In the genomic region with DNA sequence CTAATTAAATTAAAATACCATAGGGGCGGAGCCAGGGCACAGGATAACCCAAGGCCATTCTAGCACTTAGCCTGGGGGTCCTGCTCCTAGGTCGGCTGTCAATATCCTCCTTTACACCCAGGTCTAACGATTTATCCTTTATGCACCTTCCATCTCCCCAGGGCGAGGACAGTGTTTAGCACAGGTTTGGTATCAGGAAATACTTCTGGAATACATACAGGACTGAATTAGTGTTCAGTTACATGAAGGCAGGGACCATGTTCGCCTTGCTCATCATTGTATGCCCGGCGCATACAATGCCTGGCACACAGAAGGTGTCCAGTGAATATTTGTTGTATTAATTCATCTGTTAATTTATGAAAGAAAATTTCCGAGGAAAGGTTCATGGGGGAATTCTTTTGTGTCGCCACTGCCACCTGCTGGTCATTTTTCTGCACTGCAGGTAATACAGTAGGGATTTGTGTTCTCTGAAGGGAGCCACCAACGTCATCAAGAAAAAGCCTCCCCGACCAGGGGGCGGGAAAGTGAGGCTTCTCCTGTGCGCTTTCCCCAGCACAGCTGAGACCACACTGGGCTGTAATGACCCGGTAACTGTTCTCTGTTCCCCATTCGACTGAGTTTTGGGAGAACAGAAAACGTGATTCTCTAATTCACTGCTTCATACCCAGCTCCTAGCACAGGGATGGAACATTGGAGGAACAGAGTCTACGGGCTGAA, we compare ENCODE assay signal across 8 cellular contexts.
DNase-seq lines count a peak whose midpoint lies in the region; ATAC-seq, FAIRE-seq and TF ChIP-seq lines count a peak whose summit lies in the region.

No MANE protein-coding gene starts in this region.

- no peak for ATAC-seq in GM21717 (IDR thresholded peaks at IDR 0.05; ENCODE audit: unreplicated experiment)

- FAIRE-seq in D721Med (lab: Jason Lieb, UNC), result no peak

- peak; percentile 89 for TF ChIP-seq CTCF in D721Med (IDR thresholded peaks at IDR 0.05; ENCODE audit: insufficient read depth, missing control alignments)
- peak; percentile 93 for TF ChIP-seq CTCF in neural cell (IDR thresholded peaks at IDR 0.05; ENCODE audit: poor library complexity, severe bottlenecking)

- no peak for TF ChIP-seq EP300 in neural cell (conservative IDR thresholded peaks at IDR 0.05; ENCODE audit: poor library complexity, severe bottlenecking)

- H3K27me3 ChIP-seq in neural cell (ENCODE audit: insufficient read depth, low read depth, low read length), result no peaks in the 10 kb centered on the region

- H3K9me3 ChIP-seq in neural cell (ENCODE audit: low read length), result no peaks in the 10 kb centered on the region

- no peak for DNase-seq in D721Med (ENCODE audit: insufficient read length, low spot score)
- DNase-seq in KBM-7, result peak; percentile 92
- peak; percentile 73 for DNase-seq in RKO (ENCODE audit: low spot score)
- DNase-seq in activated T-helper 1 cell treated with anti-CD3 and anti-CD28 coated beads, Interleukin-2, amount 50 U/mL, for 16 hours (ENCODE audit: low read depth in 1 of 2, low spot score in 1 of 2), result peak; percentile 30 to 35
- DNase-seq in fibroblast of the conjunctiva (ENCODE audit: low read depth), result peak; percentile 56
- DNase-seq in stimulated activated naive CD4-positive, alpha-beta T cell (lab: John Stamatoyannopoulos, UW), result peak; percentile 20 to 68 (median 45)

- no peaks in the 10 kb centered on the region for H4K20me1 ChIP-seq in neural cell (ENCODE audit: insufficient read depth)

- H2AFZ ChIP-seq in neural cell (ENCODE audit: low read depth, low read length), result peak overlapping the region; percentile 40

- in situ Hi-C loops in KBM-7 (cut with MboI; ENCODE audit: low pct_unique_long_range_greater_than_20kb, low sequenced_read_pairs), result no loop called here

- H3K79me2 ChIP-seq in neural cell (replicated peaks; ENCODE audit: insufficient read depth, low read length), result no peaks in the 10 kb centered on the region

- H3K4me3 ChIP-seq in neural cell (ENCODE audit: low read length), result peak overlapping the region; percentile 46

- peak; percentile 85 for TF ChIP-seq RAD21 in neural cell (conservative IDR thresholded peaks at IDR 0.05)

- H3K27ac ChIP-seq in neural cell (ENCODE audit: low read length), result no peak overlapping the region

- peak overlapping the region; percentile 23 for H3K4me2 ChIP-seq in neural cell (ENCODE audit: low read length)

- H3F3A ChIP-seq in neural cell (ENCODE audit: insufficient read depth, low read length, poor library complexity, severe bottlenecking), result no peaks in the 10 kb centered on the region

- H3K36me3 ChIP-seq in neural cell (ENCODE audit: insufficient read depth, low read length), result no peaks in the 10 kb centered on the region

- H3K9me2 ChIP-seq in neural cell (ENCODE audit: insufficient read depth, low read length), result no peaks in the 10 kb centered on the region

- peak overlapping the region; percentile 47 for H3K9ac ChIP-seq in neural cell (ENCODE audit: low read length)

TF ChIP-seq in neural cell, 6 proteins besides CTCF, POLR2A, EP300 and RAD21:
- TF ChIP-seq, protein P1, sequence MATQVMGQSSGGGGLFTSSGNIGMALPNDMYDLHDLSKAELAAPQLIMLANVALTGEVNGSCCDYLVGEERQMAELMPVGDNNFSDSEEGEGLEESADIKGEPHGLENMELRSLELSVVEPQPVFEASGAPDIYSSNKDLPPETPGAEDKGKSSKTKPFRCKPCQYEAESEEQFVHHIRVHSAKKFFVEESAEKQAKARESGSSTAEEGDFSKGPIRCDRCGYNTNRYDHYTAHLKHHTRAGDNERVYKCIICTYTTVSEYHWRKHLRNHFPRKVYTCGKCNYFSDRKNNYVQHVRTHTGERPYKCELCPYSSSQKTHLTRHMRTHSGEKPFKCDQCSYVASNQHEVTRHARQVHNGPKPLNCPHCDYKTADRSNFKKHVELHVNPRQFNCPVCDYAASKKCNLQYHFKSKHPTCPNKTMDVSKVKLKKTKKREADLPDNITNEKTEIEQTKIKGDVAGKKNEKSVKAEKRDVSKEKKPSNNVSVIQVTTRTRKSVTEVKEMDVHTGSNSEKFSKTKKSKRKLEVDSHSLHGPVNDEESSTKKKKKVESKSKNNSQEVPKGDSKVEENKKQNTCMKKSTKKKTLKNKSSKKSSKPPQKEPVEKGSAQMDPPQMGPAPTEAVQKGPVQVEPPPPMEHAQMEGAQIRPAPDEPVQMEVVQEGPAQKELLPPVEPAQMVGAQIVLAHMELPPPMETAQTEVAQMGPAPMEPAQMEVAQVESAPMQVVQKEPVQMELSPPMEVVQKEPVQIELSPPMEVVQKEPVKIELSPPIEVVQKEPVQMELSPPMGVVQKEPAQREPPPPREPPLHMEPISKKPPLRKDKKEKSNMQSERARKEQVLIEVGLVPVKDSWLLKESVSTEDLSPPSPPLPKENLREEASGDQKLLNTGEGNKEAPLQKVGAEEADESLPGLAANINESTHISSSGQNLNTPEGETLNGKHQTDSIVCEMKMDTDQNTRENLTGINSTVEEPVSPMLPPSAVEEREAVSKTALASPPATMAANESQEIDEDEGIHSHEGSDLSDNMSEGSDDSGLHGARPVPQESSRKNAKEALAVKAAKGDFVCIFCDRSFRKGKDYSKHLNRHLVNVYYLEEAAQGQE (IDR thresholded peaks at IDR 0.05; ENCODE audit: borderline replicate concordance), result no peak
- TF ChIP-seq SMC3 (conservative IDR thresholded peaks at IDR 0.05; ENCODE audit: poor library complexity), result peak; percentile 90
